13 cellular contexts compared by ENCODE assay signal in genomic region chr19:54470276-54470887, GRCh38. TPM values are rescaled to one million over a fixed set of nuclear protein-coding genes. Genes with fewer than 3 reads are reported as not detected.
DNase-seq lines count a peak whose midpoint lies in the region; TF ChIP-seq lines count a peak whose summit lies in the region.
"Had no signal": no experiment of that assay in that cellular context is flagged by ENCODE, and none has a peak within 500 bp of the region (broad histone marks: within the 10 kb centered on the region; RNA-seq: fewer than 3 reads in every experiment).

No MANE protein-coding gene starts in this region.

- no peaks in the 10 kb centered on the region for H3K36me3 Mint-ChIP-seq in activated naive CD4-positive, alpha-beta T cell treated with anti-CD3 and anti-CD28 coated beads, Interleukin-2, amount 50 U/mL, for 24 hours
- peaks cover 15% of the 10 kb centered on the region for H3K36me3 Mint-ChIP-seq in mesothelial cell of epicardium

- intact Hi-C loops in colonic mucosa (cut with DNase I) = no loop called here
- intact Hi-C loops in tibial artery (cut with DNase I; ENCODE audit: low total_unique reads) = no loop called here

- peak overlapping the region; percentile 88 to 91 for H3K9ac ChIP-seq in colonic mucosa (ENCODE audit: low read depth in 2 of 2, low read length in 2 of 2)

- H3K9me3 Mint-ChIP-seq in activated naive CD4-positive, alpha-beta T cell treated with anti-CD3 and anti-CD28 coated beads, Interleukin-2, amount 50 U/mL, for 24 hours = no peaks in the 10 kb centered on the region
- H3K9me3 Mint-ChIP-seq in mesothelial cell of epicardium = no peaks in the 10 kb centered on the region

- H3K4me3 ChIP-seq in colonic mucosa (peak overlapping the region; percentile 56), tibial artery (no peak overlapping the region)

- H3K9me3 ChIP-seq in colonic mucosa (no peaks in the 10 kb centered on the region), tibial artery (no peaks in the 10 kb centered on the region)
- H3K9me3 ChIP-seq: thyroid gland had no signal

- DNase-seq in activated naive CD4-positive, alpha-beta T cell treated with anti-CD3 and anti-CD28 coated beads, Interleukin-2, amount 50 U/mL, for 16 hours = no peak
- DNase-seq in colonic mucosa (no peak), mesothelial cell of epicardium (ENCODE audit: low spot score in 2 of 2, unreplicated experiment in 2 of 2) (no peak), tibial artery (no peak), RKO (ENCODE audit: low spot score) (no peak), NCI-H774 (lab: John Stamatoyannopoulos, UW) (no peak), mucosa of gallbladder (ENCODE audit: low spot score) (no peak)
- DNase-seq: activated CD4-positive, alpha-beta T cell treated with anti-CD3 and anti-CD28 coated beads, Interleukin-2, amount 50 U/mL, for 1 hour; stimulated activated CD4-positive, alpha-beta T cell treated with anti-CD3 and anti-CD28 coated beads, Interleukin-2, amount 100 ng/mL, for 48 hours had no signal

- H3K4me1 Mint-ChIP-seq in activated naive CD4-positive, alpha-beta T cell treated with anti-CD3 and anti-CD28 coated beads, Interleukin-2, amount 50 U/mL, for 24 hours = peaks cover 14% of the 10 kb centered on the region
- peaks cover 40% of the 10 kb centered on the region for H3K4me1 Mint-ChIP-seq in mesothelial cell of epicardium

- TF ChIP-seq CTCF in colonic mucosa (IDR thresholded peaks at IDR 0.05) (no peak), mesothelial cell of epicardium (IDR thresholded peaks at IDR 0.05; ENCODE audit: unreplicated experiment) (no peak), tibial artery (IDR thresholded peaks at IDR 0.05) (no peak)

- H3K4me3 Mint-ChIP-seq in activated naive CD4-positive, alpha-beta T cell treated with anti-CD3 and anti-CD28 coated beads, Interleukin-2, amount 50 U/mL, for 24 hours = peak overlapping the region; percentile 2
- H3K4me3 Mint-ChIP-seq in mesothelial cell of epicardium = peak overlapping the region; percentile 79

- H3K27ac Mint-ChIP-seq in activated naive CD4-positive, alpha-beta T cell treated with anti-CD3 and anti-CD28 coated beads, Interleukin-2, amount 50 U/mL, for 24 hours = peak overlapping the region; percentile 80
- peak overlapping the region; percentile 82 for H3K27ac Mint-ChIP-seq in mesothelial cell of epicardium

- H3K27ac ChIP-seq in colonic mucosa = peak overlapping the region; percentile 99
- peak overlapping the region; percentile 18 to 53 for H3K27ac ChIP-seq in tibial artery

- H3K36me3 ChIP-seq in colonic mucosa (no peaks in the 10 kb centered on the region), tibial artery (no peaks in the 10 kb centered on the region)
- H3K36me3 ChIP-seq: thyroid gland had no signal

- H3K27me3 Mint-ChIP-seq in activated naive CD4-positive, alpha-beta T cell treated with anti-CD3 and anti-CD28 coated beads, Interleukin-2, amount 50 U/mL, for 24 hours = peaks cover 28% of the 10 kb centered on the region
- H3K27me3 Mint-ChIP-seq in mesothelial cell of epicardium (ENCODE audit: low read depth) = no peaks in the 10 kb centered on the region

- H3K27me3 ChIP-seq in colonic mucosa (no peaks in the 10 kb centered on the region), tibial artery (peaks cover 0 to 21% of the 10 kb centered on the region in 2 donors)

- H3K4me1 ChIP-seq in colonic mucosa (no peaks in the 10 kb centered on the region), tibial artery (peaks cover 0 to 29% (median 15%) of the 10 kb centered on the region in 4 donors)

RNA-seq across cellular contexts. Expression of gene CDC42EP5, which starts 2.7 kb away (rescaled TPM):
- total RNA-seq in colonic mucosa (100 to 1,000 TPM; 444 to 601 TPM), mesothelial cell of epicardium (114 to 126 TPM (median 115 TPM) in 3 replicates), mucosa of gallbladder (14.9 TPM)

RNA-seq across cellular contexts. Expression of gene LENG9, which starts 6.8 kb away (rescaled TPM):
- 10 to 100 TPM; 18.2 to 24.6 TPM for total RNA-seq in colonic mucosa
- 5.5 to 6.8 TPM (median 5.8 TPM) in 3 replicates for total RNA-seq in mesothelial cell of epicardium
- total RNA-seq in mucosa of gallbladder = 11.0 TPM

RNA-seq across cellular contexts. Expression of gene LENG8, which starts 21.4 kb away (rescaled TPM):
- total RNA-seq in colonic mucosa (100 to 1,000 TPM in 1 of 2 donors, 10 to 100 TPM in 1; 80.2 to 154 TPM), mesothelial cell of epicardium (296 to 312 TPM (median 307 TPM) in 3 replicates), mucosa of gallbladder (236 TPM)

RNA-seq across cellular contexts. Expression of gene LAIR2, which starts 32.2 kb away (rescaled TPM):
- total RNA-seq in colonic mucosa = under 1 TPM in 1 of 2 donors, not detected in 1; 0.37 TPM
- total RNA-seq in mesothelial cell of epicardium = not detected in 3 replicates
- not detected for total RNA-seq in mucosa of gallbladder
- total RNA-seq: SK-MEL-5, thyroid gland had no signal

RNA-seq across cellular contexts. Expression of gene TTYH1, which starts 55.1 kb away (rescaled TPM):
- 1 to 10 TPM in 1 of 2 donors, under 1 TPM in 1; 0.47 to 2.4 TPM for total RNA-seq in colonic mucosa
- 4.2 to 6.0 TPM (median 5.2 TPM) in 3 replicates for total RNA-seq in mesothelial cell of epicardium
- total RNA-seq in mucosa of gallbladder = 2.7 TPM
- total RNA-seq: mesenteric fat pad had no signal
